In the genomic region with DNA sequence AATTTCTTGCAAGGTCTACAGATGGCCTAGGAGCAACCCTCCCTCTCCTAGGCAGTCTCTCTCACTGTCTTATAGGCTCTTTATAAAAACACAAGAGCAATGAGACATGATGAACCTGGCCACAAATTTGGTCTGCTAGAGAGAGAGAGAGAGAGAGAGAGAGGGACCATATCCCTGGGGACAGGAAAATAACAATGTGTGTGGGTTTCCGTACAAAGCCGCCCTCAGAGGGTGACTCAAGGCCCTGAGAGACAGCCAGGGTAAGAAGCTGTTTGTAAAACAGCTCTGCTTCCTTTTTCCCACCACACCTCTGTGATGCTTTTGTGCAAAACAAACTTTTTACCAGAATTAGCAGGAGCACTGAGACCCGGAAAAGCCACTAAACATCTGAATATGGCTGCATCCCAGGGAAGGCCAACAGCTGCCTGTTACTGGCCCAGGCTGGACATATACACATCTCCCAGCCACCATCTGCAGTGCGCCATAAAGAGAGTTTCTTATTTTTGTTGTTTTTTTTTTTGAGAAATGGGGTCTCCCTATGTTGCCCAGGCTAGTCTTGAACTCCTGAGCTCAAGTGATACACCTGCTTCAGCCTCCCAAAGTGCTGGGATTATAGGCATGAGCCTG, we compare ENCODE assay signal across 1 cellular context.
TF ChIP-seq lines count a peak whose summit lies in the region.

No MANE protein-coding gene starts in this region.

TF ChIP-seq in SK-N-SH treated with all-trans-retinoic acid at 6 μM for 48 hours, 23 proteins besides CTCF, POLR2A, EP300 and RAD21:
- TF ChIP-seq, protein P1, sequence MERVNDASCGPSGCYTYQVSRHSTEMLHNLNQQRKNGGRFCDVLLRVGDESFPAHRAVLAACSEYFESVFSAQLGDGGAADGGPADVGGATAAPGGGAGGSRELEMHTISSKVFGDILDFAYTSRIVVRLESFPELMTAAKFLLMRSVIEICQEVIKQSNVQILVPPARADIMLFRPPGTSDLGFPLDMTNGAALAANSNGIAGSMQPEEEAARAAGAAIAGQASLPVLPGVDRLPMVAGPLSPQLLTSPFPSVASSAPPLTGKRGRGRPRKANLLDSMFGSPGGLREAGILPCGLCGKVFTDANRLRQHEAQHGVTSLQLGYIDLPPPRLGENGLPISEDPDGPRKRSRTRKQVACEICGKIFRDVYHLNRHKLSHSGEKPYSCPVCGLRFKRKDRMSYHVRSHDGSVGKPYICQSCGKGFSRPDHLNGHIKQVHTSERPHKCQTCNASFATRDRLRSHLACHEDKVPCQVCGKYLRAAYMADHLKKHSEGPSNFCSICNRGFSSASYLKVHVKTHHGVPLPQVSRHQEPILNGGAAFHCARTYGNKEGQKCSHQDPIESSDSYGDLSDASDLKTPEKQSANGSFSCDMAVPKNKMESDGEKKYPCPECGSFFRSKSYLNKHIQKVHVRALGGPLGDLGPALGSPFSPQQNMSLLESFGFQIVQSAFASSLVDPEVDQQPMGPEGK (CRISPR knock-in tag; IDR thresholded peaks at IDR 0.05; ENCODE audit: borderline replicate concordance) = no peak
- TF ChIP-seq ZC3H10 (CRISPR knock-in tag; IDR thresholded peaks at IDR 0.05) = no peak
- TF ChIP-seq TCF4 (CRISPR knock-in tag; IDR thresholded peaks at IDR 0.05; ENCODE audit: borderline replicate concordance) = no peak
- no peak for TF ChIP-seq GLIS3 (CRISPR knock-in tag; IDR thresholded peaks at IDR 0.05)
- TF ChIP-seq, protein P2, sequence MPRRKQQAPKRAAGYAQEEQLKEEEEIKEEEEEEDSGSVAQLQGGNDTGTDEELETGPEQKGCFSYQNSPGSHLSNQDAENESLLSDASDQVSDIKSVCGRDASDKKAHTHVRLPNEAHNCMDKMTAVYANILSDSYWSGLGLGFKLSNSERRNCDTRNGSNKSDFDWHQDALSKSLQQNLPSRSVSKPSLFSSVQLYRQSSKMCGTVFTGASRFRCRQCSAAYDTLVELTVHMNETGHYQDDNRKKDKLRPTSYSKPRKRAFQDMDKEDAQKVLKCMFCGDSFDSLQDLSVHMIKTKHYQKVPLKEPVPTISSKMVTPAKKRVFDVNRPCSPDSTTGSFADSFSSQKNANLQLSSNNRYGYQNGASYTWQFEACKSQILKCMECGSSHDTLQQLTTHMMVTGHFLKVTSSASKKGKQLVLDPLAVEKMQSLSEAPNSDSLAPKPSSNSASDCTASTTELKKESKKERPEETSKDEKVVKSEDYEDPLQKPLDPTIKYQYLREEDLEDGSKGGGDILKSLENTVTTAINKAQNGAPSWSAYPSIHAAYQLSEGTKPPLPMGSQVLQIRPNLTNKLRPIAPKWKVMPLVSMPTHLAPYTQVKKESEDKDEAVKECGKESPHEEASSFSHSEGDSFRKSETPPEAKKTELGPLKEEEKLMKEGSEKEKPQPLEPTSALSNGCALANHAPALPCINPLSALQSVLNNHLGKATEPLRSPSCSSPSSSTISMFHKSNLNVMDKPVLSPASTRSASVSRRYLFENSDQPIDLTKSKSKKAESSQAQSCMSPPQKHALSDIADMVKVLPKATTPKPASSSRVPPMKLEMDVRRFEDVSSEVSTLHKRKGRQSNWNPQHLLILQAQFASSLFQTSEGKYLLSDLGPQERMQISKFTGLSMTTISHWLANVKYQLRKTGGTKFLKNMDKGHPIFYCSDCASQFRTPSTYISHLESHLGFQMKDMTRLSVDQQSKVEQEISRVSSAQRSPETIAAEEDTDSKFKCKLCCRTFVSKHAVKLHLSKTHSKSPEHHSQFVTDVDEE (CRISPR knock-in tag; IDR thresholded peaks at IDR 0.05) = no peak
- TF ChIP-seq OSR1 (CRISPR knock-in tag; IDR thresholded peaks at IDR 0.05) = no peak
- TF ChIP-seq ARNTL (CRISPR knock-in tag; IDR thresholded peaks at IDR 0.05; ENCODE audit: borderline replicate concordance, low read depth) = no peak
- TF ChIP-seq BACH2 (CRISPR knock-in tag; IDR thresholded peaks at IDR 0.05; ENCODE audit: borderline replicate concordance) = no peak
- TF ChIP-seq, protein P3, sequence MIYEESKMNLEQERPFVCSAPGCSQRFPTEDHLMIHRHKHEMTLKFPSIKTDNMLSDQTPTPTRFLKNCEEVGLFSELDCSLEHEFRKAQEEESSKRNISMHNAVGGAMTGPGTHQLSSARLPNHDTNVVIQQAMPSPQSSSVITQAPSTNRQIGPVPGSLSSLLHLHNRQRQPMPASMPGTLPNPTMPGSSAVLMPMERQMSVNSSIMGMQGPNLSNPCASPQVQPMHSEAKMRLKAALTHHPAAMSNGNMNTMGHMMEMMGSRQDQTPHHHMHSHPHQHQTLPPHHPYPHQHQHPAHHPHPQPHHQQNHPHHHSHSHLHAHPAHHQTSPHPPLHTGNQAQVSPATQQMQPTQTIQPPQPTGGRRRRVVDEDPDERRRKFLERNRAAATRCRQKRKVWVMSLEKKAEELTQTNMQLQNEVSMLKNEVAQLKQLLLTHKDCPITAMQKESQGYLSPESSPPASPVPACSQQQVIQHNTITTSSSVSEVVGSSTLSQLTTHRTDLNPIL (CRISPR knock-in tag; IDR thresholded peaks at IDR 0.05; ENCODE audit: low read depth) = no peak
- TF ChIP-seq ZNF70 (CRISPR knock-in tag; IDR thresholded peaks at IDR 0.05) = no peak
- no peak for TF ChIP-seq ESRRG (CRISPR knock-in tag; IDR thresholded peaks at IDR 0.05)
TF ChIP-seq in SK-N-SH treated with all-trans-retinoic acid at 6 μM for 48 hours: peak in this region for 0.
